Comparison of ENCODE assay signal across 34 cellular contexts in genomic region chr19:9014809-9015208, GRCh38. TPM values are rescaled to one million over a fixed set of nuclear protein-coding genes. Genes with fewer than 3 reads are reported as not detected.
"Had no signal": no experiment of that assay in that cellular context is flagged by ENCODE, and none has a peak within 500 bp of the region (broad histone marks: within the 10 kb centered on the region; RNA-seq: fewer than 3 reads in every experiment).

No MANE protein-coding gene starts in this region.

- H3K4me1 Mint-ChIP-seq: activated CD4-positive, alpha-beta memory T cell treated with anti-CD3 and anti-CD28 coated beads, Interleukin-2, amount 10 ng/mL, durations not matched to agents 7 days and 5 days; activated CD8-positive, alpha-beta memory T cell treated with anti-CD3 and anti-CD28 coated beads, Interleukin-2, amount 10 ng/mL, durations not matched to agents 7 days and 5 days; activated naive CD4-positive, alpha-beta T cell treated with anti-CD3 and anti-CD28 coated beads, Interleukin-2, amount 50 U/mL, for 24 hours; activated naive CD8-positive, alpha-beta T cell treated with anti-CD3 and anti-CD28 coated beads, Interleukin-2, amount 10 ng/mL, durations not matched to agents 7 days and 5 days; central memory CD8-positive, alpha-beta T cell had no signal

- H3K27me3 ChIP-seq: ascending aorta, cardiac muscle cell had no signal

- H3K4me1 ChIP-seq: ascending aorta, SJCRH30 had no signal

- ATAC-seq: activated CD8-positive, alpha-beta memory T cell treated with anti-CD3 and anti-CD28 coated beads, Interleukin-2, amount 10 ng/mL, durations not matched to agents 7 days and 5 days had no signal

- H3K9me3 Mint-ChIP-seq: activated naive CD4-positive, alpha-beta T cell treated with anti-CD3 and anti-CD28 coated beads, Interleukin-2, amount 50 U/mL, for 24 hours; activated naive CD8-positive, alpha-beta T cell treated with anti-CD3 and anti-CD28 coated beads, Interleukin-2, amount 10 ng/mL, durations not matched to agents 7 days and 5 days; activated T-cell treated with anti-CD3 and anti-CD28 coated beads, Interleukin-2, amount 50 U/mL, for 24 hours; central memory CD8-positive, alpha-beta T cell had no signal

- H3K9me3 ChIP-seq: ascending aorta, SJCRH30 had no signal

- H3K4me3 Mint-ChIP-seq: activated CD4-positive, alpha-beta memory T cell treated with anti-CD3 and anti-CD28 coated beads, Interleukin-2, amount 10 ng/mL, durations not matched to agents 7 days and 5 days; activated CD8-positive, alpha-beta memory T cell treated with anti-CD3 and anti-CD28 coated beads, Interleukin-2, amount 10 ng/mL, durations not matched to agents 7 days and 5 days; activated naive CD4-positive, alpha-beta T cell treated with anti-CD3 and anti-CD28 coated beads, Interleukin-2, amount 50 U/mL, for 24 hours; activated naive CD8-positive, alpha-beta T cell treated with anti-CD3 and anti-CD28 coated beads, Interleukin-2, amount 10 ng/mL, durations not matched to agents 7 days and 5 days; activated T-cell treated with anti-CD3 and anti-CD28 coated beads, Interleukin-2, amount 50 U/mL, for 24 hours; central memory CD8-positive, alpha-beta T cell had no signal

- H3K27ac ChIP-seq: ascending aorta, cardiac muscle cell, SJCRH30, SK-N-MC, WERI-Rb-1 had no signal

- H3K36me3 Mint-ChIP-seq: activated CD8-positive, alpha-beta memory T cell treated with anti-CD3 and anti-CD28 coated beads, Interleukin-2, amount 10 ng/mL, durations not matched to agents 7 days and 5 days; activated naive CD4-positive, alpha-beta T cell treated with anti-CD3 and anti-CD28 coated beads, Interleukin-2, amount 50 U/mL, for 24 hours; activated naive CD8-positive, alpha-beta T cell treated with anti-CD3 and anti-CD28 coated beads, Interleukin-2, amount 10 ng/mL, durations not matched to agents 7 days and 5 days had no signal

- DNase-seq: activated CD4-positive, alpha-beta memory T cell treated with anti-CD3 and anti-CD28 coated beads, Interleukin-2, amount 10 ng/mL, durations not matched to agents 7 days and 5 days; activated CD4-positive, alpha-beta T cell treated with anti-CD3 and anti-CD28 coated beads for 1 hour; activated CD4-positive, alpha-beta T cell treated with anti-CD3 and anti-CD28 coated beads for 48 hours; activated CD4-positive, CD25-positive, alpha-beta regulatory T cell; activated CD8-positive, alpha-beta memory T cell treated with anti-CD3 and anti-CD28 coated beads for 24 hours; activated CD8-positive, alpha-beta memory T cell treated with anti-CD3 and anti-CD28 coated beads, Interleukin-2, amount 10 ng/mL, durations not matched to agents 7 days and 5 days; activated gamma-delta T cell; activated naive CD4-positive, alpha-beta T cell treated with Interleukin-2 at 50 U/mL for 16 hours; activated naive CD8-positive, alpha-beta T cell treated with anti-CD3 and anti-CD28 coated beads, Interleukin-2, amount 10 ng/mL, durations not matched to agents 7 days and 5 days; activated T-cell treated with anti-CD3 and anti-CD28 coated beads, Interleukin-2, amount 50 U/mL, for 24 hours; amygdala; NCI-H1105; NCI-H1417 treated with DMSO at 0.1 percent for 48 hours; NCI-H187 treated with DMSO at 0.1 percent for 48 hours; NCI-H2081 treated with DMSO at 0.1 percent for 48 hours; NCI-H345; NCI-H524 treated with DMSO at 0.1 percent for 48 hours; NCI-H748 treated with DMSO at 0.1 percent for 48 hours; NK-92 treated with Interleukin-12 subunit alpha and Interleukin-12 subunit beta, amount 100 ng/mL, for 24 hours; SHP77; SJCRH30; T1000; WERI-Rb-1 had no signal

- H3K27me3 Mint-ChIP-seq: activated CD4-positive, alpha-beta memory T cell treated with anti-CD3 and anti-CD28 coated beads, Interleukin-2, amount 10 ng/mL, durations not matched to agents 7 days and 5 days; activated CD8-positive, alpha-beta memory T cell treated with anti-CD3 and anti-CD28 coated beads, Interleukin-2, amount 10 ng/mL, durations not matched to agents 7 days and 5 days; activated naive CD4-positive, alpha-beta T cell treated with anti-CD3 and anti-CD28 coated beads, Interleukin-2, amount 50 U/mL, for 24 hours; activated naive CD8-positive, alpha-beta T cell treated with anti-CD3 and anti-CD28 coated beads, Interleukin-2, amount 10 ng/mL, durations not matched to agents 7 days and 5 days had no signal

- H3K36me3 ChIP-seq: ascending aorta, cardiac muscle cell, SJCRH30, WERI-Rb-1 had no signal

- H3K27ac Mint-ChIP-seq: activated CD4-positive, alpha-beta memory T cell treated with anti-CD3 and anti-CD28 coated beads, Interleukin-2, amount 10 ng/mL, durations not matched to agents 7 days and 5 days; activated CD8-positive, alpha-beta memory T cell treated with anti-CD3 and anti-CD28 coated beads, Interleukin-2, amount 10 ng/mL, durations not matched to agents 7 days and 5 days; activated naive CD4-positive, alpha-beta T cell treated with anti-CD3 and anti-CD28 coated beads, Interleukin-2, amount 50 U/mL, for 24 hours; activated naive CD8-positive, alpha-beta T cell treated with anti-CD3 and anti-CD28 coated beads, Interleukin-2, amount 10 ng/mL, durations not matched to agents 7 days and 5 days; activated T-cell treated with anti-CD3 and anti-CD28 coated beads, Interleukin-2, amount 50 U/mL, for 24 hours; activated T-helper 2 cell treated with anti-CD3 and anti-CD28 coated beads, Interferon-gamma antibody, Interleukin-2, Interleukin-4, amounts not matched to agents 10 μg/mL and 5 μg/mL and 100 μg/mL, durations not matched to agents 14 hours and 24 hours and 36 hours had no signal

- FAIRE-seq: TTC549 had no signal

- H3K4me3 ChIP-seq: ascending aorta, cardiac muscle cell, SJCRH30, SK-N-MC had no signal

RNA-seq across cellular contexts. Expression of gene MUC16, which starts 4.6 kb away (rescaled TPM):
- total RNA-seq: activated T-helper 2 cell treated with anti-CD3 and anti-CD28 coated beads, Interferon-gamma antibody, Interleukin-2, Interleukin-4, amounts not matched to agents 10 μg/mL and 5 μg/mL and 100 μg/mL, durations not matched to agents 14 hours and 24 hours and 36 hours; cardiac muscle cell; M059J; RPMI7951; SJCRH30; T-helper 1 cell treated with Interleukin-12 subunit alpha and Interleukin-12 subunit beta and Interleukin-4 antibody, amounts not matched to agents 30 ng/mL and 1 ng/mL, for 36 hours; T-helper 2 cell treated with Interferon-gamma antibody and Interleukin-4, amounts not matched to agents 100 ng/mL and 5 ng/mL, for 36 hours had no signal
- polyA plus RNA-seq: cardiac muscle cell had no signal
